Comparison of ENCODE assay signal across 8 cellular contexts in the genomic region with DNA sequence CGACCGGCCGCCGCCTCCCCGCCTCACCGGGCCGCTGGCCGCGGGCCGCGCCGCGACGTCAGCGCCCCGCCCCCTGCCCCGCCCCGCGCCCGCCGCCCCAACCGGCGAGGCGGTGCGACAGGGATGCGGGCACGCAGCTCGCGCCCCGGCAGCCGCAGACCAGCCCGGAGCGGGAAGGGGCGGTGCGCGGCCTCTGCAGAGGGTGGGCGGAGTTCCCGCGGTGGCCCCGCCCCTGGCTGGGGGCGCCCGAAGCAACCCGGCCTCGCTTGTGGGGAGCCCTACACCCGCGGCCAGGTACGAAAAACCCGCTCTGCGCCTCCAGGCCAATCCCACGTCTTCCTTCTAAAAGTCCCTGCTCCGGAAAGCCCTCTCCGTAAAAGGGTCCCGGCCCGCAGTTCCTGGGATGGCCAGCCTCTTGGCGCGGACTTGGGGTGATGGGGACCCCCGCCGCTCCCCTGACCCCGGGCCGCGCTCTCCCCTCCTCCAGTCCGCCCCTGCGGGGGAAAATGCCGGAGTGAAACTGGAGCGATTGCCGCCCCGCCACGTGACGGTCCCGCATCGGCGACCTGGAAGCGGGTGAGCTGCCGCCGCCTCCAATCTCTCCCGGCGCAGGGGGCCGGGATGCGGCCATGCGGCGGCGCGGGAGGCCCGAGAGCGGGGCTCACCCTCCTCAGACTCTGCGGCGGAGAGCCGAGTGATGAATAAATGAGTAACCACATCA. TPM values are rescaled to one million over a fixed set of nuclear protein-coding genes. Genes with fewer than 3 reads are reported as not detected.
DNase-seq lines count a peak whose midpoint lies in the region; ATAC-seq and TF ChIP-seq lines count a peak whose summit lies in the region.

A gene with protein sequence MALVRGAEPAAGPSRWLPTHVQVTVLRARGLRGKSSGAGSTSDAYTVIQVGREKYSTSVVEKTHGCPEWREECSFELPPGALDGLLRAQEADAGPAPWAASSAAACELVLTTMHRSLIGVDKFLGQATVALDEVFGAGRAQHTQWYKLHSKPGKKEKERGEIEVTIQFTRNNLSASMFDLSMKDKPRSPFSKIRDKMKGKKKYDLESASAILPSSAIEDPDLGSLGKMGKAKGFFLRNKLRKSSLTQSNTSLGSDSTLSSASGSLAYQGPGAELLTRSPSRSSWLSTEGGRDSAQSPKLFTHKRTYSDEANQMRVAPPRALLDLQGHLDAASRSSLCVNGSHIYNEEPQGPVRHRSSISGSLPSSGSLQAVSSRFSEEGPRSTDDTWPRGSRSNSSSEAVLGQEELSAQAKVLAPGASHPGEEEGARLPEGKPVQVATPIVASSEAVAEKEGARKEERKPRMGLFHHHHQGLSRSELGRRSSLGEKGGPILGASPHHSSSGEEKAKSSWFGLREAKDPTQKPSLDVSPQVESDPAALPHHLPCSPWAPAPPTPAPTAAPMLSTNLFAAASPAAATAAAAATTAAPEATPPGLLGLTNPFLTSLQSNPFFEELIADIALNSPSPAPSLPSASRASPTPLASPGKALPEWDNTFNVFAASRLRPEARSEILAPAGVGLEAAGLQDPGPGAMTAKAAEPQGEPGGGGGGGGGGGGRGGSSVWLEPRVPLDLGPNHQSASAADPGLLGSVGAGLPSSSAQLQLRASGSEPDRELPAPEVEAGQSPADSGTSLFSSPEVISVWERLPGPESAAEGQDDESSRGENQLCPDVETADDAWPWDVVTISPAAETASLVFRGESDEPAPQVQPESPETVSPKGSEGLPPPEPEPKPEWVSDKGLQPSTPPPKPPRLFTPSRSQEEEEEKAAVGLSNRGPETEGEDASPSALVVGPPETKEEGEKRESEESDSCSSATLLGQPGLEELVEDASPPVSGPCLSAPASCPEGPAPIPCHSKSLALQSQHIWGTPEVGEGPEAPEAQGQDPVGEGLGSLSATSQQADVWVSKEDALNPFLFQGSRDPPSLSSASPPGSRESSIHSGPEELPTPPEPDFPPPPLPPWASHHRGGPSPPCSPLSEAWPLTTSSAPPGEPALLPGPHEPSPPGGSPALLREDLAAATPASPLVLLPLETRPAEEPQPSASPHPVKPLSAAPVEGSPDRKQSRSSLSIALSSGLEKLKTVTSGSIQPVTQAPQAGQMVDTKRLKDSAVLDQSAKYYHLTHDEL (N-terminal part only) (minus strand): TSS at position 36 of the 721 bp plus-strand sequence. CDS start 171 bp downstream, outside the sequence.

- peak within 1 kb of the TSS; percentile 71 for H3K9ac ChIP-seq in mesendoderm (ENCODE audit: low read length)

- H4K8ac ChIP-seq in mesendoderm (ENCODE audit: low read depth, low read length) = no peak within 1 kb of the TSS

- H4K5ac ChIP-seq in mesendoderm (ENCODE audit: low read length) = no peak within 1 kb of the TSS

- no peak within 1 kb of the TSS for H2BK120ac ChIP-seq in mesendoderm (ENCODE audit: low read depth, low read length)

- POLR2A ChIA-PET in A673 (lab: Charles Lee; ENCODE audit: low non-redundant PET) = no interaction called here

- BruUV-seq in A673 (replicated peaks; lab: Mats Ljungman, UMichigan) = no TSS peak

- no peak within 1 kb of the TSS for H3K4ac ChIP-seq in mesendoderm (ENCODE audit: low read depth, low read length)

- peak within 1 kb of the TSS; percentile 64 for H3K4me2 ChIP-seq in mesendoderm (ENCODE audit: low read length)

- no peak within 1 kb of the TSS for H3K23ac ChIP-seq in mesendoderm (ENCODE audit: low read length)

- H3K36me3 ChIP-seq in A673 (ENCODE audit: insufficient read depth, low read length, poor library complexity, severe bottlenecking) (no peaks in the 10 kb centered on the region), mesendoderm (ENCODE audit: control insufficient read depth, insufficient read depth, low read length) (no peaks in the 10 kb centered on the region)

- H3K18ac ChIP-seq in mesendoderm (ENCODE audit: low read length) = peak within 1 kb of the TSS; percentile 85

- no peak for TF ChIP-seq CTCF in A673 (conservative IDR thresholded peaks at IDR 0.05; ENCODE audit: low read depth, low read length)

- in situ Hi-C loops in endometrial microvascular endothelial cells (cut with HindIII; ENCODE audit: inconsistent ontology term, low pct_unique_long_range_greater_than_20kb, low sequenced_read_pairs) = no loop called here

- H2AK5ac ChIP-seq in mesendoderm (ENCODE audit: low read length) = no peak within 1 kb of the TSS

- H3K4me3 ChIP-seq in A673 (ENCODE audit: low read depth, low read length, poor library complexity, severe bottlenecking) = peak within 1 kb of the TSS; percentile 86
- peak within 1 kb of the TSS; percentile 71 for H3K4me3 ChIP-seq in mesendoderm (ENCODE audit: low read length)

- H3K79me1 ChIP-seq in mesendoderm (ENCODE audit: low read length) = peaks cover 7% of the 10 kb centered on the region

- CTCF ChIA-PET in A673 (lab: Charles Lee) = interaction anchor here (0.7 to 1.4 kb wide), 2 partner anchors 44 to 580 kb away, joined by 3 to 4 read pairs; no protein-coding TSS in a partner anchor

- H3K27ac ChIP-seq in A673 (ENCODE audit: low read depth, low read length, poor library complexity, severe bottlenecking) (peak within 1 kb of the TSS; percentile 69), mesendoderm (ENCODE audit: low read depth, low read length) (peak within 1 kb of the TSS; percentile 59)

- peak; percentile 71 for ATAC-seq in GM18858 (IDR thresholded peaks at IDR 0.05; ENCODE audit: unreplicated experiment)
- ATAC-seq in HG03135 (IDR thresholded peaks at IDR 0.05; ENCODE audit: unreplicated experiment) = peak; percentile 61

- intact Hi-C loops in A673 (cut with micrococcal nuclease; ENCODE audit: unreplicated experiment) = no loop called here

- no peaks in the 10 kb centered on the region for H3K27me3 ChIP-seq in A673 (replicated peaks; ENCODE audit: insufficient read depth, low read depth, low read length, poor library complexity)
- H3K27me3 ChIP-seq in mesendoderm (ENCODE audit: insufficient read depth, low read length, poor library complexity) = no peaks in the 10 kb centered on the region

- WGBS in mesendoderm (ENCODE audit: extremely low coverage, insufficient coverage, low lambda C conversion rate) = no CpG with 5 or more reads among the region's 88 CpGs

- no peaks in the 10 kb centered on the region for H3K9me3 ChIP-seq in A673 (ENCODE audit: low read depth, low read length, poor library complexity, severe bottlenecking)

- no peaks in the 10 kb centered on the region for H3K79me2 ChIP-seq in mesendoderm (ENCODE audit: control insufficient read depth, insufficient read depth, low read length)

- H3K4me1 ChIP-seq in A673 (ENCODE audit: insufficient read depth, low read length, poor library complexity, severe bottlenecking) (peaks cover 8% of the 10 kb centered on the region), mesendoderm (ENCODE audit: control insufficient read depth, low read depth, low read length) (peaks cover 8% of the 10 kb centered on the region)

- H2BK5ac ChIP-seq in mesendoderm (ENCODE audit: low read length) = no peak within 1 kb of the TSS

- DNase-seq in A673 (ENCODE audit: low spot score) (peak; percentile 81), NOMO-1 (lab: John Stamatoyannopoulos, UW; ENCODE audit: unreplicated experiment in 2 of 2) (peak; percentile 25 to 40), mesendoderm (peak; percentile 71)
- peak; percentile 87 for DNase-seq in activated CD8-positive, alpha-beta memory T cell treated with anti-CD3 and anti-CD28 coated beads, Interleukin-2, amount 50 U/mL, for 48 hours
- peak; percentile 57 for DNase-seq in stimulated activated CD8-positive, alpha-beta memory T cell treated with anti-CD3 and anti-CD28 coated beads, Interleukin-12 subunit alpha, Interleukin-12 subunit beta, amount 100 ng/mL, for 1 hour (ENCODE audit: low read depth)

- H2BK15ac ChIP-seq in mesendoderm (replicated peaks; ENCODE audit: low read depth) = no peak within 1 kb of the TSS

- peak within 1 kb of the TSS; percentile 84 for H3K56ac ChIP-seq in mesendoderm (ENCODE audit: low read length)

RNA-seq across cellular contexts. Expression of the gene that starts here (rescaled TPM):
- total RNA-seq in A673 (2021) (12.9 and 13.7 TPM in 2 replicates), endometrial microvascular endothelial cells (ENCODE audit: inconsistent ontology term) (77.5 TPM)
- 4.4 TPM for polyA plus RNA-seq in mesendoderm (2013, experiment 1 of 2)
- polyA plus RNA-seq in mesendoderm (2013, experiment 2 of 2) = 4.5 TPM

Comparison
In these comparisons a context has a peak if more than half of its experiments do, and no peak if none do; other contexts are left out.
1. Peak in every context shown above with its lines: DNase-seq, ATAC-seq, H3K4me3 ChIP-seq and H3K27ac ChIP-seq.
2. DNase-seq: peak in every context shown above with its lines; median percentile 87 in activated CD8-positive, alpha-beta memory T cell treated with anti-CD3 and anti-CD28 coated beads, Interleukin-2, amount 50 U/mL, for 48 hours; 81 in A673; 71 in mesendoderm; 57 in stimulated activated CD8-positive, alpha-beta memory T cell treated with anti-CD3 and anti-CD28 coated beads, Interleukin-12 subunit alpha, Interleukin-12 subunit beta, amount 100 ng/mL, for 1 hour; 32 in NOMO-1.